ENCODE assay signal across 22 cellular contexts in genomic region chr14:24681056-24681455, GRCh38. TPM values are rescaled to one million over a fixed set of nuclear protein-coding genes. Genes with fewer than 3 reads are reported as not detected.
"Had no signal": no experiment of that assay in that cellular context is flagged by ENCODE, and none has a peak within 500 bp of the region (broad histone marks: within the 10 kb centered on the region; RNA-seq: fewer than 3 reads in every experiment).

No MANE protein-coding gene starts in this region.

- H3K36me3 ChIP-seq: left lung, neutrophil, ovary, prostate gland, right atrium auricular region, upper lobe of right lung had no signal

- H3K27ac Mint-ChIP-seq: activated naive CD4-positive, alpha-beta T cell treated with anti-CD3 and anti-CD28 coated beads for 36 hours; nephron; WTC11 had no signal

- H3K9me3 Mint-ChIP-seq: nephron, WTC11 had no signal

- FAIRE-seq: endometrium had no signal

- H3K36me3 Mint-ChIP-seq: WTC11 had no signal

- H3K9me3 ChIP-seq: left lung, neutrophil, ovary, prostate gland, right atrium auricular region, upper lobe of right lung had no signal

- ATAC-seq: left lung; stimulated activated naive CD8-positive, alpha-beta T cell treated with anti-CD3 and anti-CD28 coated beads, Interleukin-15, Interleukin-2, amounts not matched to agents 100 U/mL and 50 U/mL, for 24 hours; WTC11 had no signal

- H3K27me3 ChIP-seq: left lung, neutrophil, ovary, right atrium auricular region, upper lobe of right lung had no signal

- H3K4me3 ChIP-seq: left lung, ovary, prostate gland, right atrium auricular region, upper lobe of right lung had no signal

- H3K27ac ChIP-seq: left lung, neutrophil, ovary, prostate gland, right atrium auricular region, upper lobe of right lung had no signal

- H3K4me3 Mint-ChIP-seq: activated naive CD4-positive, alpha-beta T cell treated with anti-CD3 and anti-CD28 coated beads for 36 hours; nephron; WTC11 had no signal

- DNase-seq: activated CD8-positive, alpha-beta memory T cell treated with anti-CD3 and anti-CD28 coated beads, Interleukin-2, amount 50 U/mL, for 48 hours; activated effector memory CD4-positive, alpha-beta T cell treated with Interleukin-2 at 50 U/mL for 16 hours; activated naive CD4-positive, alpha-beta T cell treated with anti-CD3 and anti-CD28 coated beads for 36 hours; activated T-cell treated with anti-CD3 and anti-CD28 coated beads, Interleukin-2, amount 50 U/mL, for 48 hours; kidney glomerular epithelial cell; left lung; ovary; stimulated activated CD4-positive, alpha-beta T cell treated with anti-CD3 and anti-CD28 coated beads, Interleukin-4, amount 100 ng/mL, for 24 hours; stimulated activated naive CD8-positive, alpha-beta T cell treated with anti-CD3 and anti-CD28 coated beads, Interleukin-15, Interleukin-2, amounts not matched to agents 100 U/mL and 50 U/mL, for 24 hours; T1000; upper lobe of right lung had no signal

- H3K4me1 ChIP-seq: prostate gland had no signal

RNA-seq across cellular contexts. Expression of gene GZMB, which starts 47.1 kb away (rescaled TPM):
- total RNA-seq: chondrocyte, epithelial cell of proximal tubule, fibroblast of villous mesenchyme, glomerular endothelial cell, lung microvascular endothelial cell had no signal
